8 cellular contexts compared by ENCODE assay signal in genomic region chr5:72378636-72379289, GRCh38. TPM values are rescaled to one million over a fixed set of nuclear protein-coding genes. Genes with fewer than 3 reads are reported as not detected.
A peak's percentile ranks its signal among the peaks of the same experiment; 100 is the strongest.
DNase-seq lines count a peak whose midpoint lies in the region; ATAC-seq and TF ChIP-seq lines count a peak whose summit lies in the region.

No MANE protein-coding gene starts in this region.

- no peak for TF ChIP-seq CTCF in osteocyte (IDR thresholded peaks at IDR 0.05)

- POLR2A ChIA-PET in activated CD4-positive, alpha-beta T cell treated with anti-CD3 and anti-CD28 coated beads for 36 hours (lab: Charles Lee) = no interaction called here

- H3K36me3 Mint-ChIP-seq in osteocyte (ENCODE audit: unreplicated experiment) = peaks cover 2% of the 10 kb centered on the region
- no peaks in the 10 kb centered on the region for H3K36me3 Mint-ChIP-seq in activated CD4-positive, alpha-beta T cell treated with anti-CD3 and anti-CD28 coated beads for 36 hours (ENCODE audit: low read depth)

- peak; percentile 97 for DNase-seq in ELR (ENCODE audit: low read depth)
- peak; percentile 6 for DNase-seq in NCI-H2196 treated with DMSO at 0.1 percent for 48 hours (lab: John Stamatoyannopoulos, UW; ENCODE audit: unreplicated experiment)
- peak; percentile 75 for DNase-seq in dedifferentiated amniotic fluid mesenchymal stem cell (ENCODE audit: extremely low spot score)
- DNase-seq in osteocyte (ENCODE audit: extremely low spot score, unreplicated experiment) = no peak
- DNase-seq in HUDEP-2 (lab: John Stamatoyannopoulos, UW; ENCODE audit: unreplicated experiment in 76 of 76) = no peak
- no peak for DNase-seq in activated CD4-positive, alpha-beta T cell treated with anti-CD3 and anti-CD28 coated beads for 36 hours

- peaks cover 60% of the 10 kb centered on the region for H3K4me1 Mint-ChIP-seq in osteocyte (ENCODE audit: unreplicated experiment)
- no peaks in the 10 kb centered on the region for H3K4me1 Mint-ChIP-seq in activated CD4-positive, alpha-beta T cell treated with anti-CD3 and anti-CD28 coated beads for 36 hours

- no peaks in the 10 kb centered on the region for H3K9me3 Mint-ChIP-seq in osteocyte (ENCODE audit: unreplicated experiment)
- no peaks in the 10 kb centered on the region for H3K9me3 Mint-ChIP-seq in activated CD4-positive, alpha-beta T cell treated with anti-CD3 and anti-CD28 coated beads for 36 hours (ENCODE audit: low read depth)

- intact Hi-C loops in activated CD4-positive, alpha-beta T cell treated with anti-CD3 and anti-CD28 coated beads for 36 hours (cut with DNase I, micrococcal nuclease) = no loop called here

- no peak overlapping the region for H3K4me3 Mint-ChIP-seq in osteocyte (ENCODE audit: unreplicated experiment)
- H3K4me3 Mint-ChIP-seq in activated CD4-positive, alpha-beta T cell treated with anti-CD3 and anti-CD28 coated beads for 36 hours = no peak overlapping the region

- CTCF ChIA-PET in activated CD4-positive, alpha-beta T cell treated with anti-CD3 and anti-CD28 coated beads for 36 hours (lab: Charles Lee) = interaction anchor here (0.7 to 1.3 kb wide), 2 partner anchors 9 to 31 kb away, joined by 3 read pairs; no protein-coding TSS in a partner anchor

- H3K27me3 Mint-ChIP-seq in osteocyte (ENCODE audit: unreplicated experiment) = no peaks in the 10 kb centered on the region
- peaks cover 4% of the 10 kb centered on the region for H3K27me3 Mint-ChIP-seq in activated CD4-positive, alpha-beta T cell treated with anti-CD3 and anti-CD28 coated beads for 36 hours

- peak overlapping the region; percentile 97 for H3K27ac Mint-ChIP-seq in osteocyte (ENCODE audit: unreplicated experiment)
- no peak overlapping the region for H3K27ac Mint-ChIP-seq in activated CD4-positive, alpha-beta T cell treated with anti-CD3 and anti-CD28 coated beads for 36 hours

- no peak for ATAC-seq in HG03521 (IDR thresholded peaks at IDR 0.05; ENCODE audit: unreplicated experiment)
- ATAC-seq in activated CD4-positive, alpha-beta T cell treated with anti-CD3 and anti-CD28 coated beads for 36 hours = no peak
- no peak for ATAC-seq in HG03280 (IDR thresholded peaks at IDR 0.05; ENCODE audit: unreplicated experiment)

RNA-seq across cellular contexts. Expression of gene PTCD2, which starts 58.6 kb away (rescaled TPM):
- 9.4 and 10.4 TPM in 2 replicates for total RNA-seq in osteocyte
- 10 to 100 TPM; 10.4 to 14.1 TPM for total RNA-seq in activated CD4-positive, alpha-beta T cell treated with anti-CD3 and anti-CD28 coated beads for 36 hours

RNA-seq across cellular contexts. Expression of gene MRPS27, which starts 58.7 kb away (rescaled TPM):
- total RNA-seq in osteocyte = 45.5 and 57.7 TPM in 2 replicates
- 100 to 1,000 TPM in 1 of 2 experiments, 10 to 100 TPM in 1; 93.3 to 113 TPM for total RNA-seq in activated CD4-positive, alpha-beta T cell treated with anti-CD3 and anti-CD28 coated beads for 36 hours

Comparison
In these comparisons a context has a peak if more than half of its experiments do, and no peak if none do; other contexts are left out.
1. DNase-seq: peak in ELR (single experiment), NCI-H2196 treated with DMSO at 0.1 percent for 48 hours (single experiment) and dedifferentiated amniotic fluid mesenchymal stem cell (single experiment); none in osteocyte (single experiment), HUDEP-2 (0 of 76) and activated CD4-positive, alpha-beta T cell treated with anti-CD3 and anti-CD28 coated beads for 36 hours (single experiment).